8 cellular contexts compared by ENCODE assay signal in the genomic region with DNA sequence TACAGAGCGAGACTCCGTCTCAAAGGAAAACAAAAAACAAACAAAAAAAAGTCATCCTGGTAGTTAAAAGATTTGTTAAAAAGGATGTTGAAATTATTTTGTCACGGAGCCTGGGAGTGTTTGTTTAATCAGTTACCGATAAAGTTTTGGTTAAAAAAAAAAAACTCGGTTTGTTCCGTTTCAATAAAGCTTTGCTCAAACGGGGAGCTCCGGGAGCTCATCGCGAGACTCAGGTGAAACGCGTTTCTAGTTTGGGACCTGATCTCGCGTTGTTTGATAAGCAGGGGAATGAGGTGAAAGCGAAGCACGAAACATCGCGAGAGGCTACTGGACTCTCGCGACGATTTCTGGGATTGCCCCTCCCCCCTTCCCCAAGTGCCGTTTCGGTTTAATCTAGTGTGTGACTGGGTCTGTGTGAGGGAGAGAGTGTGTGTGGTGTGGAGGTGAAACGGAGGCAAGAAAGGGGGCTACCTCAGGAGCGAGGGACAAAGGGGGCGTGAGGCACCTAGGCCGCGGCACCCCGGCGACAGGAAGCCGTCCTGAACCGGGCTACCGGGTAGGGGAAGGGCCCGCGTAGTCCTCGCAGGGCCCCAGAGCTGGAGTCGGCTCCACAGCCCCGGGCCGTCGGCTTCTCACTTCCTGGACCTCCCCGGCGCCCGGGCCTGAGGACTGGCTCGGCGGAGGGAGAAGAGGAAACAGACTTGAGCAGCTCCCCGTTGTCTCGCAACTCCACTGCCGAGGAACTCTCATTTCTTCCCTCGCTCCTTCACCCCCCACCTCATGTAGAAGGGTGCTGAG. TPM values are rescaled to one million over a fixed set of nuclear protein-coding genes. Genes with fewer than 3 reads are reported as not detected.
DNase-seq lines count a peak whose midpoint lies in the region; ATAC-seq and TF ChIP-seq lines count a peak whose summit lies in the region.

Gene CDK12, plus strand, starts transcription at position 374 of the 798 bp plus-strand sequence. CDS start 586 bp downstream, outside the sequence.

- peak; percentile 69 for ATAC-seq in GM21723 (IDR thresholded peaks at IDR 0.05; ENCODE audit: unreplicated experiment)
- ATAC-seq in esophagus mucosa, result peak; percentile 92

- H3K9ac ChIP-seq in KMS-11, result peak within 1 kb of the TSS; percentile 96
- peak within 1 kb of the TSS; percentile 89 for H3K9ac ChIP-seq in muscle layer of colon (ENCODE audit: low read length)

- no peak within 1 kb of the TSS for H3K4me3 ChIP-seq in KMS-11 (IDR thresholded peaks at IDR 0.05; ENCODE audit: insufficient read depth, low read depth, low read length)
- peak within 1 kb of the TSS; percentile 78 to 91 (median 83) for H3K4me3 ChIP-seq in Peyer's patch
- H3K4me3 ChIP-seq in muscle layer of colon (ENCODE audit: low read depth in 1 of 2, low read length in 2 of 2), result peak within 1 kb of the TSS; percentile 89 to 97

- DNase-seq in DMS153 treated with DMSO at 0.1 percent for 48 hours (lab: John Stamatoyannopoulos, UW; ENCODE audit: unreplicated experiment) (peak; percentile 98), Peyer's patch (peak; percentile 94 to 98 (median 95))
- DNase-seq in activated T-cell treated with anti-CD3 and anti-CD28 coated beads, Interleukin-2, amount 50 U/mL, for 48 hours, result peak; percentile 97 to 98
- peak; percentile 82 for DNase-seq in stimulated activated CD8-positive, alpha-beta memory T cell treated with anti-CD3 and anti-CD28 coated beads, Interleukin-7, amount 100 ng/mL, for 24 hours (ENCODE audit: low read depth)

- H3K36me3 ChIP-seq in KMS-11 (ENCODE audit: insufficient read depth) (no peaks in the 10 kb centered on the region; the same call in 1 of the 2 replicates), Peyer's patch (no peaks in the 10 kb centered on the region), muscle layer of colon (ENCODE audit: insufficient read depth, low read length) (peaks cover 4% of the 10 kb centered on the region)

- H3K4me2 ChIP-seq in KMS-11, result peak within 1 kb of the TSS; percentile 98

- H3K9me3 ChIP-seq in Peyer's patch (no peaks in the 10 kb centered on the region), muscle layer of colon (ENCODE audit: low read length) (no peaks in the 10 kb centered on the region)

- peak within 1 kb of the TSS; percentile 87 for H2AFZ ChIP-seq in KMS-11 (ENCODE audit: low read depth)

- H3K79me2 ChIP-seq in KMS-11 (ENCODE audit: insufficient read depth, low read depth), result peaks cover 45% of the 10 kb centered on the region

- peaks cover 18% of the 10 kb centered on the region; the same call in 1 of the 2 replicates for H4K20me1 ChIP-seq in KMS-11 (ENCODE audit: insufficient read depth)

- TF ChIP-seq POLR2A in Peyer's patch (IDR thresholded peaks at IDR 0.05), result peak; percentile 88 to 91

- peaks cover 23% of the 10 kb centered on the region for H3K4me1 ChIP-seq in KMS-11 (ENCODE audit: low read depth, poor library complexity, severe bottlenecking)
- H3K4me1 ChIP-seq in Peyer's patch, result peaks cover 0 to 26% (median 7%) of the 10 kb centered on the region in 4 donors
- peaks cover 19% of the 10 kb centered on the region for H3K4me1 ChIP-seq in muscle layer of colon (ENCODE audit: insufficient read depth, low read length)

- H3K27ac ChIP-seq in KMS-11 (peak within 1 kb of the TSS; percentile 91), Peyer's patch (peak within 1 kb of the TSS; percentile 95 to 99 (median 98)), muscle layer of colon (ENCODE audit: low read depth, low read length) (peak within 1 kb of the TSS; percentile 94)

- H3K27me3 ChIP-seq in KMS-11 (ENCODE audit: insufficient read depth, low read depth), result no peaks in the 10 kb centered on the region
- H3K27me3 ChIP-seq in Peyer's patch, result no peaks in the 10 kb centered on the region
- H3K27me3 ChIP-seq in muscle layer of colon (ENCODE audit: control insufficient read depth in 1 of 2, insufficient read depth in 2 of 2, low read length in 2 of 2), result no peaks in the 10 kb centered on the region

- TF ChIP-seq CTCF in KMS-11 (conservative IDR thresholded peaks at IDR 0.05; ENCODE audit: low read depth, low read length) (no peak), Peyer's patch (IDR thresholded peaks at IDR 0.05) (no peak)

RNA-seq across cellular contexts. Expression of gene CDK12, which starts in this region (rescaled TPM):
- total RNA-seq in Peyer's patch, result 100 to 1,000 TPM in 1 of 4 donors, 10 to 100 TPM in 3; 55.3 to 132 (median 81.2) TPM
- total RNA-seq in esophagus mucosa, result 34.4 TPM
